Comparison of ENCODE assay signal across 22 cellular contexts in the genomic region with DNA sequence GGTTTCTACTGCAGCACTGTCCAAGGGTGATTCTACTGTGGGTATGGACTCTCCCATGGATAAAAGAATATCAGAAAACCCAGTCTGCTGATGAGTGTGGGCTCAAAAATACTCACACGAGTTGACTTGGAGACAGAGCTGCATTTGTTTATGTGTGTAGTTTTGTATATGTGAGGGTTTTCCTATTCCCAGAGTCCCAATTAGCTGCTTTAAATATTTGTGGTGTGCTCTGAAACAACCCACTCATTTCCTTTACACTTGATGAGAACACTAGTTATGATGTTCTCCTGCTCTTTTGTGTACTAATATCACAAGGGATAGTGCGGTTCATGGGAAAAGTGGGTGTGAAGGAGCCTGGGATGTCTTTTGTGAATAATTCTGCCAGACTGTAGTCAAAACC.
DNase-seq lines count a peak whose midpoint lies in the region; ATAC-seq and TF ChIP-seq lines count a peak whose summit lies in the region.
"Had no signal": no experiment of that assay in that cellular context is flagged by ENCODE, and none has a peak within 500 bp of the region (broad histone marks: within the 10 kb centered on the region; RNA-seq: fewer than 3 reads in every experiment).

No MANE protein-coding gene starts in this region.

- no peak overlapping the region for H3K4me2 ChIP-seq in mesenchymal stem cell (ENCODE audit: low read length, poor library complexity, severe bottlenecking)
- H3K4me2 ChIP-seq: A549, BLaER1, GM23338 had no signal

- H3K23ac ChIP-seq in mesenchymal stem cell (ENCODE audit: low read length in 2 of 2): no peak overlapping the region

- H4K8ac ChIP-seq in mesenchymal stem cell (ENCODE audit: low read length): no peak overlapping the region

- no peak overlapping the region for H2BK15ac ChIP-seq in mesenchymal stem cell (ENCODE audit: low read depth, poor library complexity, severe bottlenecking)

- H4K91ac ChIP-seq in mesenchymal stem cell (ENCODE audit: low read length): no peak overlapping the region

- H2AFZ ChIP-seq in mesenchymal stem cell (ENCODE audit: low read depth, low read length): no peak overlapping the region
- H2AFZ ChIP-seq: GM23338 had no signal

- no peak overlapping the region for H3K18ac ChIP-seq in mesenchymal stem cell (ENCODE audit: low read depth in 1 of 2, low read length in 2 of 2)

- no peak overlapping the region for H2BK5ac ChIP-seq in mesenchymal stem cell (ENCODE audit: low read depth, low read length, poor library complexity, severe bottlenecking)

- TF ChIP-seq CTCF in AG10803 (conservative IDR thresholded peaks at IDR 0.05; ENCODE audit: low read length) (no peak), fibroblast of mammary gland (conservative IDR thresholded peaks at IDR 0.05; ENCODE audit: control insufficient read depth, insufficient read depth, low read depth, low read length) (no peak), testis (IDR thresholded peaks at IDR 0.05) (no peak)

- no peak overlapping the region for H2AK5ac ChIP-seq in mesenchymal stem cell (ENCODE audit: low read length, severe bottlenecking)

- DNase-seq in AG10803 (ENCODE audit: low read depth) (peak; percentile 33), RPMI7951 (ENCODE audit: low read depth) (peak; percentile 14), fibroblast of mammary gland (ENCODE audit: low read depth) (peak; percentile 6), mesenchymal stem cell (peak; percentile 76), mucosa of gallbladder (ENCODE audit: low spot score) (no peak), testis (no peak)
- DNase-seq: Calu3; CD4-positive, alpha-beta memory T cell; DMS79 treated with DMSO at 0.1 percent for 48 hours; EL; H7; HFFc6; IMR-90 had no signal

- no peak overlapping the region for H3K9ac ChIP-seq in mesenchymal stem cell (ENCODE audit: low read length)
- H3K9ac ChIP-seq: BLaER1 had no signal

- no peak overlapping the region for H2BK120ac ChIP-seq in mesenchymal stem cell (ENCODE audit: low read depth, low read length)

- H3K27me3 ChIP-seq in mesenchymal stem cell (ENCODE audit: control insufficient read depth in 1 of 2, insufficient read depth in 1 of 2, low read length in 2 of 2): no peaks in the 10 kb centered on the region
- H3K27me3 ChIP-seq in testis: no peaks in the 10 kb centered on the region
- H3K27me3 ChIP-seq: BLaER1 had no signal

- no peak overlapping the region for H3K4me3 ChIP-seq in AG10803 (ENCODE audit: low read length)
- no peak overlapping the region for H3K4me3 ChIP-seq in fibroblast of mammary gland (ENCODE audit: control insufficient read depth, low read depth, low read length)
- no peak overlapping the region for H3K4me3 ChIP-seq in mesenchymal stem cell (ENCODE audit: insufficient read depth in 1 of 2, low read depth in 1 of 2, low read length in 2 of 2)
- H3K4me3 ChIP-seq in testis: no peak overlapping the region
- H3K4me3 ChIP-seq: A549, BLaER1, GM12878, GM23338, K562 had no signal

- no peak for TF ChIP-seq POLR2A in testis (IDR thresholded peaks at IDR 0.05)

- no peak overlapping the region for H3K27ac ChIP-seq in mesenchymal stem cell (ENCODE audit: low read length, poor library complexity, severe bottlenecking)
- H3K27ac ChIP-seq in testis: no peak overlapping the region
- H3K27ac ChIP-seq: 22Rv1, A549, BLaER1 had no signal

- H3K9me3 ChIP-seq in mesenchymal stem cell (ENCODE audit: control insufficient read depth, low read length) (no peaks in the 10 kb centered on the region), testis (no peaks in the 10 kb centered on the region)
- H3K9me3 ChIP-seq: A549, BLaER1 had no signal

- 36% methylated on average over 2 of the region's 2 CpGs for WGBS in mesenchymal stem cell
- WGBS in testis, 2 donors: 89 to 90% methylated on average over 2 of the region's 2 CpGs

- H3K79me1 ChIP-seq in mesenchymal stem cell (replicated peaks; ENCODE audit: low read length, poor library complexity, severe bottlenecking): no peaks in the 10 kb centered on the region

- ATAC-seq in GM18858 (IDR thresholded peaks at IDR 0.05; ENCODE audit: unreplicated experiment) (no peak), GM21367 (IDR thresholded peaks at IDR 0.05; ENCODE audit: unreplicated experiment) (no peak)
- ATAC-seq: A549, GM12878, GM23338, HCT116, K562 had no signal

- H3K36me3 ChIP-seq in mesenchymal stem cell (ENCODE audit: control insufficient read depth in 1 of 2, insufficient read depth in 2 of 2, low read depth in 1 of 2, low read length in 2 of 2): no peaks in the 10 kb centered on the region
- H3K36me3 ChIP-seq in testis (ENCODE audit: low read depth, missing control alignments): no peaks in the 10 kb centered on the region
- H3K36me3 ChIP-seq: BLaER1 had no signal

- no peak overlapping the region for H3K14ac ChIP-seq in mesenchymal stem cell (ENCODE audit: low read length in 2 of 2)

- H3K4me1 ChIP-seq in mesenchymal stem cell (ENCODE audit: control insufficient read depth, insufficient read depth, low read depth, low read length) (no peaks in the 10 kb centered on the region), testis (no peaks in the 10 kb centered on the region)
- H3K4me1 ChIP-seq: A549 had no signal

- intact Hi-C loops in testis (cut with DNase I; ENCODE audit: low total_unique reads): no loop called here

- H2BK12ac ChIP-seq in mesenchymal stem cell (ENCODE audit: low read length in 2 of 2): no peak overlapping the region

- no peak overlapping the region for H3K4ac ChIP-seq in mesenchymal stem cell (ENCODE audit: low read depth in 1 of 2, low read length in 2 of 2)

Comparison
In these comparisons a context has a peak if more than half of its experiments do, and no peak if none do; other contexts are left out.
1. DNase-seq: peak in AG10803 (single experiment), RPMI7951 (single experiment), fibroblast of mammary gland (single experiment) and mesenchymal stem cell (single experiment); none in mucosa of gallbladder (single experiment) and testis (single experiment).